Comparison of ENCODE assay signal across 31 cellular contexts in genomic region chr13:78621086-78621485, GRCh38. TPM values are rescaled to one million over a fixed set of nuclear protein-coding genes. Genes with fewer than 3 reads are reported as not detected.
DNase-seq lines count a peak whose midpoint lies in the region; ATAC-seq, FAIRE-seq and TF ChIP-seq lines count a peak whose summit lies in the region.
"Had no signal": no experiment of that assay in that cellular context is flagged by ENCODE, and none has a peak within 500 bp of the region (broad histone marks: within the 10 kb centered on the region; RNA-seq: fewer than 3 reads in every experiment).

No MANE protein-coding gene starts in this region.

- H3K27ac Mint-ChIP-seq in activated CD4-positive, alpha-beta T cell treated with anti-CD3 and anti-CD28 coated beads, Interleukin-2, amount 10 ng/mL, durations not matched to agents 24 days and 14 days = no peak overlapping the region
- H3K27ac Mint-ChIP-seq: CD8-positive, alpha-beta T cell; GM23338; H9; HFFc6; IgD-negative memory B cell had no signal

- H3K4me1 ChIP-seq in right atrium auricular region = no peaks in the 10 kb centered on the region
- H3K4me1 ChIP-seq: Caco-2, SJSA1 had no signal

- H3K27ac ChIP-seq in right atrium auricular region = no peak overlapping the region
- H3K27ac ChIP-seq: KMS-11, PC-9, SJSA1 had no signal

- H3K9me3 Mint-ChIP-seq in activated CD4-positive, alpha-beta T cell treated with anti-CD3 and anti-CD28 coated beads, Interleukin-2, amount 10 ng/mL, durations not matched to agents 24 days and 14 days = no peaks in the 10 kb centered on the region
- H3K9me3 Mint-ChIP-seq: CD8-positive, alpha-beta T cell; GM23338; H9; HFFc6; IgD-negative memory B cell had no signal

- no peaks in the 10 kb centered on the region for H3K36me3 ChIP-seq in kidney epithelial cell (ENCODE audit: control insufficient read depth, insufficient read depth, low read length)
- H3K36me3 ChIP-seq in right atrium auricular region = peaks cover 12% of the 10 kb centered on the region

- DNase-seq in NCI-H69 (lab: John Stamatoyannopoulos, UW) (peak; percentile 13), kidney epithelial cell (ENCODE audit: low read depth) (peak; percentile 9), retina (peak; percentile 7), GM12892 (ENCODE audit: insufficient read length) (no peak), right atrium auricular region (ENCODE audit: low spot score) (no peak)
- no peak for DNase-seq in activated CD4-positive, alpha-beta T cell treated with anti-CD3 and anti-CD28 coated beads, Interleukin-2, amount 10 ng/mL, durations not matched to agents 24 days and 14 days
- DNase-seq: C1 segment of cervical spinal cord; Caco-2; CD8-positive, alpha-beta T cell; DMS 273 treated with DMSO at 0.1 percent for 48 hours; DND-41; H9; HFFc6; MM.1S; NCI-H1417; NCI-H1694; NCI-H2081; NCI-H2171; NCI-H226; NCI-H510A; NCI-H774; NK-92 treated with Interleukin-12 subunit alpha and Interleukin-12 subunit beta, amount 100 ng/mL, for 24 hours; PC-9; Right ventricle myocardium superior; RPMI8226; T-helper 2 cell had no signal

- TF ChIP-seq CTCF in kidney epithelial cell (IDR thresholded peaks at IDR 0.05; ENCODE audit: insufficient read depth, low read length, poor library complexity, severe bottlenecking) (no peak), right atrium auricular region (IDR thresholded peaks at IDR 0.05) (no peak)

- no peak overlapping the region for H3K4me3 ChIP-seq in kidney epithelial cell (ENCODE audit: low read depth, low read length)
- no peak overlapping the region for H3K4me3 ChIP-seq in right atrium auricular region
- H3K4me3 ChIP-seq: GM23338, PC-9, SJSA1 had no signal

- no peaks in the 10 kb centered on the region for H3K27me3 Mint-ChIP-seq in activated CD4-positive, alpha-beta T cell treated with anti-CD3 and anti-CD28 coated beads, Interleukin-2, amount 10 ng/mL, durations not matched to agents 24 days and 14 days
- H3K27me3 Mint-ChIP-seq: IgD-negative memory B cell had no signal

- ATAC-seq in GM18907 (IDR thresholded peaks at IDR 0.05; ENCODE audit: unreplicated experiment) = peak; percentile 49
- ATAC-seq: CD8-positive, alpha-beta T cell; GM23338 had no signal

- H3K4me1 Mint-ChIP-seq in activated CD4-positive, alpha-beta T cell treated with anti-CD3 and anti-CD28 coated beads, Interleukin-2, amount 10 ng/mL, durations not matched to agents 24 days and 14 days = peaks cover 10% of the 10 kb centered on the region
- H3K4me1 Mint-ChIP-seq: GM23338, H9 had no signal

- peaks cover 29% of the 10 kb centered on the region for H3K36me3 Mint-ChIP-seq in activated CD4-positive, alpha-beta T cell treated with anti-CD3 and anti-CD28 coated beads, Interleukin-2, amount 10 ng/mL, durations not matched to agents 24 days and 14 days (ENCODE audit: low read depth)

- no peaks in the 10 kb centered on the region for H3K9me3 ChIP-seq in right atrium auricular region
- H3K9me3 ChIP-seq: Caco-2, SJSA1 had no signal

- H3K27me3 ChIP-seq in kidney epithelial cell (ENCODE audit: control insufficient read depth, insufficient read depth, low read length) = no peaks in the 10 kb centered on the region
- H3K27me3 ChIP-seq in right atrium auricular region = no peaks in the 10 kb centered on the region
- H3K27me3 ChIP-seq: SJSA1 had no signal

- TF ChIP-seq POLR2A in GM12892 (IDR thresholded peaks at IDR 0.05; ENCODE audit: low read depth, low read length) = no peak

- intact Hi-C loops in activated CD4-positive, alpha-beta T cell treated with anti-CD3 and anti-CD28 coated beads, Interleukin-2, amount 10 ng/mL, durations not matched to agents 24 days and 14 days (cut with micrococcal nuclease) = no loop called here

- no peak for FAIRE-seq in GM12892 (lab: Jason Lieb, UNC)

- H3K4me3 Mint-ChIP-seq in activated CD4-positive, alpha-beta T cell treated with anti-CD3 and anti-CD28 coated beads, Interleukin-2, amount 10 ng/mL, durations not matched to agents 24 days and 14 days = no peak overlapping the region
- H3K4me3 Mint-ChIP-seq: CD8-positive, alpha-beta T cell; GM23338; H9; HFFc6; IgD-negative memory B cell had no signal

RNA-seq across cellular contexts. Expression of gene POU4F1, which starts 17.7 kb away (rescaled TPM):
- 0.13 TPM in 1 of 2 replicates, not detected in the other for total RNA-seq in kidney epithelial cell
- polyA plus RNA-seq in GM12892 (2012; ENCODE audit: missing spikeins) = 0.30 TPM
- 0.12 and 0.14 TPM in 2 replicates for total RNA-seq in activated CD4-positive, alpha-beta T cell treated with anti-CD3 and anti-CD28 coated beads, Interleukin-2, amount 10 ng/mL, durations not matched to agents 24 days and 14 days
- not detected for total RNA-seq in right atrium auricular region
- total RNA-seq: HFFc6, PC-9, Right ventricle myocardium superior, SJSA1 had no signal
- polyA plus RNA-seq: IgD-negative memory B cell had no signal

RNA-seq across cellular contexts. Expression of gene OBI1, which starts 37.9 kb away (rescaled TPM):
- total RNA-seq in kidney epithelial cell (13.1 and 14.0 TPM in 2 replicates), right atrium auricular region (1 to 10 TPM; 6.1 to 7.3 TPM)
- 13.1 TPM for polyA plus RNA-seq in GM12892 (2012; ENCODE audit: missing spikeins)
- 21.4 and 22.6 TPM in 2 replicates for total RNA-seq in activated CD4-positive, alpha-beta T cell treated with anti-CD3 and anti-CD28 coated beads, Interleukin-2, amount 10 ng/mL, durations not matched to agents 24 days and 14 days

Comparison
In these comparisons a context has a peak if more than half of its experiments do, and no peak if none do; other contexts are left out.
1. DNase-seq: peak in NCI-H69 (single experiment), kidney epithelial cell (single experiment) and retina (single experiment); none in GM12892 (single experiment), activated CD4-positive, alpha-beta T cell treated with anti-CD3 and anti-CD28 coated beads, Interleukin-2, amount 10 ng/mL, durations not matched to agents 24 days and 14 days (single experiment) and right atrium auricular region (single experiment).